Comparison of ENCODE assay signal across 13 cellular contexts in genomic region chr12:125283521-125283920, GRCh38.
"Had no signal": no experiment of that assay in that cellular context is flagged by ENCODE, and none has a peak within 500 bp of the region (broad histone marks: within the 10 kb centered on the region; RNA-seq: fewer than 3 reads in every experiment).

No MANE protein-coding gene starts in this region.

- DNase-seq: dermis blood vessel endothelial cell; effector memory CD4-positive, alpha-beta T cell; foreskin keratinocyte; heart left ventricle; left cardiac atrium; left lung; mesenchymal stem cell; right lobe of liver; small intestine; stimulated activated CD4-positive, alpha-beta T cell treated with anti-CD3 and anti-CD28 coated beads, Interleukin-15, amount 100 ng/mL, for 24 hours; stimulated activated CD4-positive, alpha-beta T cell treated with anti-CD3 and anti-CD28 coated beads, Interleukin-2, amount 100 ng/mL, for 48 hours; stimulated activated naive B cell treated with anti-CD40 and anti-IgM and Interleukin-4, amounts not matched to agents 10 μg/mL and 1 μg/mL and 100 μg/mL, for 72 hours; upper lobe of left lung had no signal
